In the genomic region with DNA sequence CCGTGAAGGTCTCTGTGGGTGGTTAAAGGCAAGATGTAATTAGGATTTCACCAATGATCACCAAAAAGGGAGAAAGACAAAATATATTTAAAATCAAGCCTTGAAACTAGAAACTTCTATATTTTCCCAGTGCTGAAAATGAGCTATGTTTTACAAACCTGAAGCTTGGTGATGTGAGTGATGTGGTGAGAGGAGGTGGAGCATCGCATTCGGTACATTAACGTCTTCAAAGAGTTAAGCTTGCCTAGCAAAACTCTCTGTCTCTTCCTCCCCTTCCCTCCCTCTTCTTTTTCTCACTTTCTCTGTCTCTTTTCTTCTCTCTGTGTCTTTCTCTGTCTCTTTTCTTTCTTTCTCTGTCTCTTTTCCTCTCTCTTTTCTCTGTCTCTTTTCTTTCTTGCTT, we compare ENCODE assay signal across 36 cellular contexts.
"Had no signal": no experiment of that assay in that cellular context is flagged by ENCODE, and none has a peak within 500 bp of the region (broad histone marks: within the 10 kb centered on the region; RNA-seq: fewer than 3 reads in every experiment).

No MANE protein-coding gene starts in this region.

- H3K4me3 Mint-ChIP-seq: activated CD4-positive, alpha-beta memory T cell treated with anti-CD3 and anti-CD28 coated beads for 36 hours; activated CD4-positive, alpha-beta T cell treated with anti-CD3 and anti-CD28 coated beads for 36 hours; activated CD4-positive, alpha-beta T cell treated with anti-CD3 and anti-CD28 coated beads, Interleukin-2, amount 10 ng/mL, durations not matched to agents 24 days and 14 days; activated CD8-positive, alpha-beta memory T cell treated with anti-CD3 and anti-CD28 coated beads, Interleukin-2, amount 10 ng/mL, durations not matched to agents 7 days and 5 days; activated CD8-positive, alpha-beta T cell treated with anti-CD3 and anti-CD28 coated beads, Interleukin-2, amount 10 ng/mL, durations not matched to agents 7 days and 5 days; activated naive CD4-positive, alpha-beta T cell treated with anti-CD3 and anti-CD28 coated beads for 36 hours; activated naive CD4-positive, alpha-beta T cell treated with anti-CD3 and anti-CD28 coated beads, Interleukin-2, amount 50 U/mL, for 24 hours; activated naive CD8-positive, alpha-beta T cell treated with anti-CD3 and anti-CD28 coated beads for 36 hours; activated naive CD8-positive, alpha-beta T cell treated with anti-CD3 and anti-CD28 coated beads, Interleukin-2, amount 50 U/mL, for 24 hours; activated T-helper 1 cell treated with anti-CD3 and anti-CD28 coated beads, Interleukin-12 subunit alpha, Interleukin-12 subunit beta, Interleukin-2, Interleukin-4 antibody, amounts not matched to agents 30 ng/mL and 10 ng/mL and 1 ng/mL, durations not matched to agents 14 hours and 24 hours and 36 hours; dendritic cell treated with granulocyte-macrophage colony-stimulating factor and Interleukin-4, amounts not matched to agents 40 ng/mL and 50 ng/mL, for 4 days; endodermal cell; T-helper 2 cell treated with Interferon-gamma antibody and Interleukin-4, amounts not matched to agents 5 μg/mL and 100 μg/mL, for 36 hours had no signal

- H3K9me3 ChIP-seq: adrenal gland, body of pancreas, colonic mucosa had no signal

- H3K36me3 Mint-ChIP-seq: activated CD4-positive, alpha-beta memory T cell treated with anti-CD3 and anti-CD28 coated beads for 36 hours; activated CD8-positive, alpha-beta memory T cell treated with anti-CD3 and anti-CD28 coated beads, Interleukin-2, amount 10 ng/mL, durations not matched to agents 7 days and 5 days; activated naive CD4-positive, alpha-beta T cell treated with anti-CD3 and anti-CD28 coated beads, Interleukin-2, amount 50 U/mL, for 24 hours; activated naive CD8-positive, alpha-beta T cell treated with anti-CD3 and anti-CD28 coated beads for 36 hours had no signal

- H3K27ac Mint-ChIP-seq: activated CD4-positive, alpha-beta memory T cell treated with anti-CD3 and anti-CD28 coated beads for 36 hours; activated CD4-positive, alpha-beta T cell treated with anti-CD3 and anti-CD28 coated beads for 36 hours; activated CD4-positive, alpha-beta T cell treated with anti-CD3 and anti-CD28 coated beads, Interleukin-2, amount 10 ng/mL, durations not matched to agents 24 days and 14 days; activated CD8-positive, alpha-beta memory T cell treated with anti-CD3 and anti-CD28 coated beads, Interleukin-2, amount 10 ng/mL, durations not matched to agents 7 days and 5 days; activated CD8-positive, alpha-beta T cell treated with anti-CD3 and anti-CD28 coated beads, Interleukin-2, amount 10 ng/mL, durations not matched to agents 7 days and 5 days; activated naive CD4-positive, alpha-beta T cell treated with anti-CD3 and anti-CD28 coated beads for 36 hours; activated naive CD4-positive, alpha-beta T cell treated with anti-CD3 and anti-CD28 coated beads, Interleukin-2, amount 50 U/mL, for 24 hours; activated naive CD8-positive, alpha-beta T cell treated with anti-CD3 and anti-CD28 coated beads for 36 hours; activated naive CD8-positive, alpha-beta T cell treated with anti-CD3 and anti-CD28 coated beads, Interleukin-2, amount 50 U/mL, for 24 hours; activated T-helper 1 cell treated with anti-CD3 and anti-CD28 coated beads, Interleukin-12 subunit alpha, Interleukin-12 subunit beta, Interleukin-2, Interleukin-4 antibody, amounts not matched to agents 30 ng/mL and 10 ng/mL and 1 ng/mL, durations not matched to agents 14 hours and 24 hours and 36 hours; activated T-helper 2 cell treated with anti-CD3 and anti-CD28 coated beads, Interferon-gamma antibody, Interleukin-2, Interleukin-4, amounts not matched to agents 10 μg/mL and 5 μg/mL and 100 μg/mL, durations not matched to agents 14 hours and 24 hours and 36 hours; dendritic cell treated with granulocyte-macrophage colony-stimulating factor and Interleukin-4, amounts not matched to agents 40 ng/mL and 50 ng/mL, for 4 days; endodermal cell; T-helper 2 cell treated with Interferon-gamma antibody and Interleukin-4, amounts not matched to agents 5 μg/mL and 100 μg/mL, for 36 hours had no signal

- H3K4me1 Mint-ChIP-seq: activated CD4-positive, alpha-beta T cell treated with anti-CD3 and anti-CD28 coated beads for 36 hours; activated CD4-positive, alpha-beta T cell treated with anti-CD3 and anti-CD28 coated beads, Interleukin-2, amount 10 ng/mL, durations not matched to agents 24 days and 14 days; activated CD8-positive, alpha-beta memory T cell treated with anti-CD3 and anti-CD28 coated beads, Interleukin-2, amount 10 ng/mL, durations not matched to agents 7 days and 5 days; activated naive CD4-positive, alpha-beta T cell treated with anti-CD3 and anti-CD28 coated beads, Interleukin-2, amount 50 U/mL, for 24 hours; activated naive CD8-positive, alpha-beta T cell treated with anti-CD3 and anti-CD28 coated beads for 36 hours; activated naive CD8-positive, alpha-beta T cell treated with anti-CD3 and anti-CD28 coated beads, Interleukin-2, amount 50 U/mL, for 24 hours had no signal

- H3K27ac ChIP-seq: adrenal gland, body of pancreas, colonic mucosa, dorsolateral prefrontal cortex, WERI-Rb-1 had no signal

- DNase-seq: activated CD4-positive, alpha-beta memory T cell treated with anti-CD3 and anti-CD28 coated beads for 36 hours; activated CD4-positive, alpha-beta T cell treated with anti-CD3 and anti-CD28 coated beads for 36 hours; activated CD4-positive, alpha-beta T cell treated with anti-CD3 and anti-CD28 coated beads, Interleukin-2, amount 10 ng/mL, durations not matched to agents 24 days and 14 days; activated CD4-positive, CD25-positive, alpha-beta regulatory T cell; activated CD4-positive, CD25-positive, alpha-beta regulatory T cell treated with anti-CD3 and anti-CD28 coated beads, Interleukin-2, amount 50 U/mL, for 72 hours; activated CD8-positive, alpha-beta memory T cell treated with anti-CD3 and anti-CD28 coated beads, Interleukin-2, amount 10 ng/mL, durations not matched to agents 7 days and 5 days; activated CD8-positive, alpha-beta memory T cell treated with anti-CD3 and anti-CD28 coated beads, Interleukin-2, amount 50 U/mL, for 4 hours; activated CD8-positive, alpha-beta T cell treated with anti-CD3 and anti-CD28 coated beads, Interleukin-2, amount 10 ng/mL, durations not matched to agents 7 days and 5 days; activated effector memory CD4-positive, alpha-beta T cell treated with anti-CD3 and anti-CD28 coated beads, Interleukin-2, amount 50 U/mL, for 16 hours; activated naive CD4-positive, alpha-beta T cell treated with anti-CD3 and anti-CD28 coated beads for 36 hours; activated naive CD8-positive, alpha-beta T cell treated with anti-CD3 and anti-CD28 coated beads for 36 hours; activated naive CD8-positive, alpha-beta T cell treated with anti-CD3 and anti-CD28 coated beads, Interleukin-2, amount 50 U/mL, for 24 hours; activated T-cell treated with anti-CD3 and anti-CD28 coated beads, Interleukin-2, amount 50 U/mL, for 1 hour; activated T-cell treated with anti-CD3 and anti-CD28 coated beads, Interleukin-2, amount 50 U/mL, for 48 hours; adrenal gland; amygdala; aorta; body of pancreas; caudate nucleus; cerebellar nuclear complex; colonic mucosa; dorsolateral prefrontal cortex; effector memory CD4-positive, alpha-beta T cell; endodermal cell; foreskin fibroblast; head of caudate nucleus; hippocampal formation; T1000; WERI-Rb-1 had no signal

- H3K27me3 ChIP-seq: adrenal gland, body of pancreas, colonic mucosa had no signal

- FAIRE-seq: frontal cortex had no signal

- H3K9me3 Mint-ChIP-seq: activated CD4-positive, alpha-beta T cell treated with anti-CD3 and anti-CD28 coated beads, Interleukin-2, amount 10 ng/mL, durations not matched to agents 24 days and 14 days; dendritic cell treated with granulocyte-macrophage colony-stimulating factor and Interleukin-4, amounts not matched to agents 40 ng/mL and 50 ng/mL, for 4 days; endodermal cell had no signal

- H3K4me3 ChIP-seq: adrenal gland, body of pancreas, colonic mucosa, dorsolateral prefrontal cortex had no signal

- ATAC-seq: activated CD4-positive, alpha-beta T cell treated with anti-CD3 and anti-CD28 coated beads for 36 hours; activated CD8-positive, alpha-beta memory T cell treated with anti-CD3 and anti-CD28 coated beads, Interleukin-2, amount 10 ng/mL, durations not matched to agents 7 days and 5 days; activated CD8-positive, alpha-beta T cell treated with anti-CD3 and anti-CD28 coated beads, Interleukin-2, amount 10 ng/mL, durations not matched to agents 7 days and 5 days; activated naive CD8-positive, alpha-beta T cell treated with anti-CD3 and anti-CD28 coated beads, Interleukin-2, amount 50 U/mL, for 24 hours; body of pancreas; esophagus mucosa had no signal

- H3K4me1 ChIP-seq: adrenal gland, body of pancreas, colonic mucosa had no signal

- H3K36me3 ChIP-seq: adrenal gland, colonic mucosa, WERI-Rb-1 had no signal
